1 cellular context compared by ENCODE assay signal in genomic region chr7:3294432-3295100, GRCh38.
TF ChIP-seq lines count a peak whose summit lies in the region.

No MANE protein-coding gene starts in this region.

TF ChIP-seq in WTC11, 78 proteins besides CTCF, POLR2A, EP300 and RAD21 (continued from another document):
- no peak for TF ChIP-seq ZNF425 (CRISPR knock-in tag; conservative IDR thresholded peaks at IDR 0.05)
- TF ChIP-seq AR (CRISPR knock-in tag; IDR thresholded peaks at IDR 0.05): no peak
- no peak for TF ChIP-seq ZNF671 (CRISPR knock-in tag; IDR thresholded peaks at IDR 0.05)
- TF ChIP-seq HMGXB4 (CRISPR knock-in tag; IDR thresholded peaks at IDR 0.05): no peak
- TF ChIP-seq TCF7 (CRISPR knock-in tag; IDR thresholded peaks at IDR 0.05; ENCODE audit: low read depth): no peak
- no peak for TF ChIP-seq ZMAT4 (CRISPR knock-in tag; IDR thresholded peaks at IDR 0.05)
- TF ChIP-seq ATF1 (CRISPR knock-in tag; IDR thresholded peaks at IDR 0.05): no peak
- no peak for TF ChIP-seq ZNF138 (CRISPR knock-in tag; conservative IDR thresholded peaks at IDR 0.05)
- TF ChIP-seq EMX1 (CRISPR knock-in tag; IDR thresholded peaks at IDR 0.05): no peak
- TF ChIP-seq CREB1 (CRISPR knock-in tag; IDR thresholded peaks at IDR 0.05): no peak
- TF ChIP-seq SMAD4 (CRISPR knock-in tag; IDR thresholded peaks at IDR 0.05): no peak
- no peak for TF ChIP-seq KAT7 (CRISPR knock-in tag; IDR thresholded peaks at IDR 0.05; ENCODE audit: borderline replicate concordance)
- TF ChIP-seq ZNF532 (CRISPR knock-in tag; IDR thresholded peaks at IDR 0.05; ENCODE audit: borderline replicate concordance): no peak
- no peak for TF ChIP-seq ZNF512 (CRISPR knock-in tag; IDR thresholded peaks at IDR 0.05; ENCODE audit: borderline replicate concordance)
